8 cellular contexts compared by ENCODE assay signal in the genomic region with DNA sequence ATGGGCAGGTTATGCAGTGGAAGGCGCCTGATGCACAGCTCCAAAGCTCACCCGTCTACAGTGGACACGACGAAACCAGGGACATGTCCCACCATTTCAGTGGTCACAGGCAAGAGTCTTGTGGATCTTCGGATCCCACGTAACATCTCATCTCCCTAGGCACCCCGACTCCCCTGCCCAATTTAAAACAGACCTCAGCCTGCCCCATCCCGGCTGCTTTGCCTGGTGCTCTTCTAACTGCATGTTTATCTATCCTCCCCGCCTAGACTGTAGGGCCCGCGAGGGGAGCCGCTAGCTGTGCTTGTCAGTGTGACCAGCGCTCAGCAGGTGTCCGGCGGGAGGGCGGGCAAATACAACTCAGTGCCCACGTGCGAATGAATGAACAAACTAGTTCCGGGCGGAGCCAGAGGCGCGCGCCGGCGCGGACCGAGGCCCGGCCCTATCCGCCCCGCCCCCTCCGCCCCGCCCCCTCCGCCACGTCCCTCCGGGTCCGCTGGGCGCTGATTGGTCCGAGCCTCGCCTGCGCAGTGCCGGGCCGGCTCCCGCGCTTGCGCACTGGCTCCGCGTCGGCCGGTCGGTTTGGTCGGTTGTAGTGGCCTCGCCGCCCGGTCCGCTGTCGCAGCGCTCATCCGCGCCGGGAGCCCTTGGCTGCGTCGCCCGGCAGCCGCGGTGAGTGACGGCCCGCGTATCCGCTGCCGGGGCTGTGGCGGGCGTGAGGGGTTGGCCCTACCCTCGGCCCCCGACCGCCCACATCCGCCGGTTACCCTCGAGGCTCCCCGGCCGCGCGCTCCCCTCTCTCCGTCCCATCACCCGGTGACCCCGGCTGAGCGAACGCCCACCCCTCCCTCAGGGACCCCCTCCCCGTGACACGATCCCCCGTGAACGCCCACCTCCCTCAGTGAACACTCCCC.
DNase-seq lines count a peak whose midpoint lies in the region; ATAC-seq and TF ChIP-seq lines count a peak whose summit lies in the region.

No MANE protein-coding gene starts in this region.

- H3K27ac Mint-ChIP-seq in activated CD4-positive, alpha-beta T cell treated with anti-CD3 and anti-CD28 coated beads for 36 hours: peak overlapping the region; percentile 91

- peaks cover 4% of the 10 kb centered on the region for H3K4me1 ChIP-seq in colonic mucosa

- no peaks in the 10 kb centered on the region for H3K9me3 Mint-ChIP-seq in activated CD4-positive, alpha-beta T cell treated with anti-CD3 and anti-CD28 coated beads for 36 hours (ENCODE audit: low read depth)

- CTCF ChIA-PET in BJ (lab: Yijun Ruan, JAX): no interaction called here
- CTCF ChIA-PET in activated CD4-positive, alpha-beta T cell treated with anti-CD3 and anti-CD28 coated beads for 36 hours (lab: Charles Lee): no interaction called here

- peaks cover 8% of the 10 kb centered on the region for H3K36me3 Mint-ChIP-seq in activated CD4-positive, alpha-beta T cell treated with anti-CD3 and anti-CD28 coated beads for 36 hours (ENCODE audit: low read depth)

- peak overlapping the region; percentile 73 to 93 for H3K9ac ChIP-seq in colonic mucosa (ENCODE audit: low read depth in 2 of 2, low read length in 2 of 2)

- POLR2A ChIA-PET in BJ (lab: Charles Lee): no interaction called here
- POLR2A ChIA-PET in activated CD4-positive, alpha-beta T cell treated with anti-CD3 and anti-CD28 coated beads for 36 hours (lab: Charles Lee): interaction anchor here (0.7 kb wide), 1 partner anchor 9 kb away, joined by 3 read pairs; no protein-coding TSS in a partner anchor

- peak overlapping the region; percentile 86 for H3K4me3 Mint-ChIP-seq in activated CD4-positive, alpha-beta T cell treated with anti-CD3 and anti-CD28 coated beads for 36 hours

- no peaks in the 10 kb centered on the region for H3K27me3 ChIP-seq in BJ (ENCODE audit: control insufficient read depth, insufficient read depth, low read length)
- no peaks in the 10 kb centered on the region for H3K27me3 ChIP-seq in colonic mucosa
- H3K27me3 ChIP-seq in layer of hippocampus (ENCODE audit: control insufficient read depth, insufficient read depth, low read length): no peaks in the 10 kb centered on the region

- no peaks in the 10 kb centered on the region for H3K9me3 ChIP-seq in colonic mucosa

- H3K4me3 ChIP-seq in BJ (ENCODE audit: low read depth, low read length) (peak overlapping the region; percentile 95), colonic mucosa (peak overlapping the region; percentile 62)

- DNase-seq in BJ (ENCODE audit: low read depth) (peak; percentile 26), GM19240 (ENCODE audit: insufficient read length, low spot score) (peak; percentile 97), NCI-H510A treated with DMSO at 0.1 percent for 48 hours (lab: John Stamatoyannopoulos, UW) (peak; percentile 93), colonic mucosa (peak; percentile 85)
- peak; percentile 94 for DNase-seq in activated CD4-positive, alpha-beta T cell treated with anti-CD3 and anti-CD28 coated beads for 36 hours
- DNase-seq in stimulated activated CD4-positive, alpha-beta T cell treated with anti-CD3 and anti-CD28 coated beads, Interleukin-1b, Interleukin-23, amount 100 ng/mL, for 1 hour (ENCODE audit: low read depth in 2 of 2): peak; percentile 70 to 80

- no peak for TF ChIP-seq CTCF in BJ (IDR thresholded peaks at IDR 0.05; ENCODE audit: insufficient read depth, low read depth, low read length)
- TF ChIP-seq CTCF in colonic mucosa (IDR thresholded peaks at IDR 0.05): no peak

- H3K4me1 Mint-ChIP-seq in activated CD4-positive, alpha-beta T cell treated with anti-CD3 and anti-CD28 coated beads for 36 hours: peaks cover 23% of the 10 kb centered on the region

- H3K27ac ChIP-seq in colonic mucosa: peak overlapping the region; percentile 58
- peak overlapping the region; percentile 55 for H3K27ac ChIP-seq in layer of hippocampus (ENCODE audit: low read depth, low read length)

- peak; percentile 83 for ATAC-seq in HG03442 (IDR thresholded peaks at IDR 0.05; ENCODE audit: unreplicated experiment)
- peak; percentile 95 for ATAC-seq in activated CD4-positive, alpha-beta T cell treated with anti-CD3 and anti-CD28 coated beads for 36 hours

- intact Hi-C loops in activated CD4-positive, alpha-beta T cell treated with anti-CD3 and anti-CD28 coated beads for 36 hours (cut with DNase I, micrococcal nuclease): loop anchor here in 1 of 2 experiments (1.0 to 10.0 kb wide), 9 partner anchors 60 to 1209 kb away; partner anchors contain the start of genes DDX51, EP400, NOC4L and PGAM5
- intact Hi-C loops in colonic mucosa (cut with DNase I): no loop called here

- no peaks in the 10 kb centered on the region for H3K27me3 Mint-ChIP-seq in activated CD4-positive, alpha-beta T cell treated with anti-CD3 and anti-CD28 coated beads for 36 hours

- H3K36me3 ChIP-seq in BJ (ENCODE audit: control insufficient read depth, insufficient read depth, low read length) (peaks cover 2% of the 10 kb centered on the region), colonic mucosa (no peaks in the 10 kb centered on the region)

Comparison
In these comparisons a context has a peak if more than half of its experiments do, and no peak if none do; other contexts are left out.
1. Peak in every context shown above with its lines: DNase-seq, ATAC-seq, H3K4me3 ChIP-seq and H3K27ac ChIP-seq.
2. DNase-seq: peak in every context shown above with its lines; median percentile 97 in GM19240; 94 in activated CD4-positive, alpha-beta T cell treated with anti-CD3 and anti-CD28 coated beads for 36 hours; 93 in NCI-H510A treated with DMSO at 0.1 percent for 48 hours; 85 in colonic mucosa; 75 in stimulated activated CD4-positive, alpha-beta T cell treated with anti-CD3 and anti-CD28 coated beads, Interleukin-1b, Interleukin-23, amount 100 ng/mL, for 1 hour; 26 in BJ.